ENCODE assay signal across 8 cellular contexts in genomic region chr2:119365436-119365835, GRCh38. TPM values are rescaled to one million over a fixed set of nuclear protein-coding genes. Genes with fewer than 3 reads are reported as not detected.
DNase-seq lines count a peak whose midpoint lies in the region; ATAC-seq and TF ChIP-seq lines count a peak whose summit lies in the region.

No MANE protein-coding gene starts in this region.

- peaks cover 24% of the 10 kb centered on the region for H3K4me1 Mint-ChIP-seq in mesothelial cell of epicardium

- CTCF ChIA-PET in HEK293 (lab: Yijun Ruan, JAX), result no interaction called here

- H3K4me3 Mint-ChIP-seq in mesothelial cell of epicardium, result peak overlapping the region; percentile 91

- WGBS in body of pancreas, 2 donors, result 19 to 24% methylated on average over 6 of the region's 6 CpGs

- H3K9me3 ChIP-seq in HEK293 (ENCODE audit: control insufficient read depth, insufficient read depth, low read depth, low read length) (no peaks in the 10 kb centered on the region), body of pancreas (no peaks in the 10 kb centered on the region)

- DNase-seq in body of pancreas (peak in 1 of 4 donors; percentile 12), mesothelial cell of epicardium (ENCODE audit: low spot score in 2 of 2, unreplicated experiment in 2 of 2) (no peak), UCSD-AML1 (lab: John Stamatoyannopoulos, UW; ENCODE audit: unreplicated experiment) (no peak), NCI-H82 (lab: John Stamatoyannopoulos, UW) (no peak)

- no peak for TF ChIP-seq POLR2A in body of pancreas (IDR thresholded peaks at IDR 0.05)

- TF ChIP-seq CTCF in 22Rv1 (IDR thresholded peaks at IDR 0.05), result no peak
- no peak for TF ChIP-seq CTCF in HEK293 (tag by site-specific recombination; IDR thresholded peaks at IDR 0.05)
- no peak for TF ChIP-seq CTCF in body of pancreas (IDR thresholded peaks at IDR 0.05)
- TF ChIP-seq CTCF in mesothelial cell of epicardium (IDR thresholded peaks at IDR 0.05; ENCODE audit: unreplicated experiment), result no peak

- intact Hi-C loops in body of pancreas (cut with DNase I), result no loop called here

- H3K27ac ChIP-seq in 22Rv1, result peak overlapping the region; percentile 84
- no peak overlapping the region for H3K27ac ChIP-seq in HEK293 (ENCODE audit: extremely low read depth, low read depth, low read length)
- H3K27ac ChIP-seq in body of pancreas, result peak overlapping the region; percentile 73 to 94 (median 91)

- H3K36me3 ChIP-seq in HEK293 (ENCODE audit: control insufficient read depth in 2 of 2, insufficient read depth in 1 of 2, low read length in 2 of 2) (peaks cover 8 to 24% of the 10 kb centered on the region in 2 experiments; a peak in 2 of 3 replicates), body of pancreas (replicated peaks in 1 of 2; ENCODE audit: insufficient read depth in 1 of 2, low read depth in 2 of 2) (peaks cover 0 to 3% of the 10 kb centered on the region in 2 donors)

- peaks cover 9% of the 10 kb centered on the region for H3K36me3 Mint-ChIP-seq in mesothelial cell of epicardium

- no peaks in the 10 kb centered on the region for H3K9me3 Mint-ChIP-seq in mesothelial cell of epicardium

- no peak for ATAC-seq in body of pancreas
- ATAC-seq in GM19351 (IDR thresholded peaks at IDR 0.05; ENCODE audit: unreplicated experiment), result no peak
- ATAC-seq in HG02678 (IDR thresholded peaks at IDR 0.05; ENCODE audit: unreplicated experiment), result no peak

- H3K27me3 ChIP-seq in body of pancreas, result no peaks in the 10 kb centered on the region

- H3K4me1 ChIP-seq in HEK293 (ENCODE audit: control insufficient read depth, insufficient read depth, low read length) (no peaks in the 10 kb centered on the region; the same call in 1 of the 2 replicates), body of pancreas (peaks cover 25% of the 10 kb centered on the region)

- POLR2A ChIA-PET in HEK293 (lab: Yijun Ruan, JAX), result no interaction called here

- peak overlapping the region; percentile 52 for H3K4me3 ChIP-seq in HEK293 (ENCODE audit: low read depth, low read length)
- H3K4me3 ChIP-seq in body of pancreas, result no peak overlapping the region

- H3K27me3 Mint-ChIP-seq in mesothelial cell of epicardium (ENCODE audit: low read depth), result no peaks in the 10 kb centered on the region

- H3K27ac Mint-ChIP-seq in mesothelial cell of epicardium, result peak overlapping the region; percentile 96

TF ChIP-seq in HEK293, 187 proteins besides CTCF, POLR2A, EP300 and RAD21:
- TF ChIP-seq ZNF692 (tag by site-specific recombination; IDR thresholded peaks at IDR 0.05), result no peak
- TF ChIP-seq ZNF548 (tag by site-specific recombination; IDR thresholded peaks at IDR 0.05), result no peak
- TF ChIP-seq GLIS2 (tag by site-specific recombination; IDR thresholded peaks at IDR 0.05), result no peak
- TF ChIP-seq ZSCAN23 (tag by site-specific recombination; IDR thresholded peaks at IDR 0.05), result no peak
- no peak for TF ChIP-seq ZNF211 (tag by site-specific recombination; IDR thresholded peaks at IDR 0.05; ENCODE audit: low read depth)
- TF ChIP-seq YY1 (tag by site-specific recombination; IDR thresholded peaks at IDR 0.05), result no peak
- TF ChIP-seq ZNF449 (tag by site-specific recombination; IDR thresholded peaks at IDR 0.05), result no peak
- no peak for TF ChIP-seq KLF10 (tag by site-specific recombination; IDR thresholded peaks at IDR 0.05)
- no peak for TF ChIP-seq RBAK (tag by site-specific recombination; IDR thresholded peaks at IDR 0.05)
- no peak for TF ChIP-seq ZNF785 (tag by site-specific recombination; IDR thresholded peaks at IDR 0.05)
- TF ChIP-seq ZNF433 (tag by site-specific recombination; IDR thresholded peaks at IDR 0.05; ENCODE audit: low read depth), result no peak

RNA-seq across cellular contexts. Expression of gene C2orf76, which starts 1.2 kb away (rescaled TPM):
- 10 to 100 TPM; 12.5 to 52.4 TPM for total RNA-seq in body of pancreas
- 8.4 to 12.2 TPM (median 9.2 TPM) in 3 replicates for total RNA-seq in mesothelial cell of epicardium

RNA-seq across cellular contexts. Expression of gene DBI, which starts 1.3 kb away (rescaled TPM):
- total RNA-seq in body of pancreas (10 to 100 TPM; 51.4 to 62.8 TPM), mesothelial cell of epicardium (38.9 to 44.9 TPM (median 43.3 TPM) in 3 replicates)
